ENCODE assay signal across 8 cellular contexts in genomic region chr17:7436556-7437368, GRCh38. TPM values are rescaled to one million over a fixed set of nuclear protein-coding genes. Genes with fewer than 3 reads are reported as not detected.
DNase-seq lines count a peak whose midpoint lies in the region; ATAC-seq and TF ChIP-seq lines count a peak whose summit lies in the region.

No MANE protein-coding gene starts in this region.

- BruUV-seq in HCT116 (replicated peaks; lab: Mats Ljungman, UMichigan), result no TSS peak

- H3K4me2 ChIP-seq in HCT116 (ENCODE audit: low read length), result peak overlapping the region; percentile 99

- RAD21 ChIA-PET in HCT116 (lab: Charles Lee; ENCODE audit: low non-redundant PET in 1 of 2, low total read pairs in 2 of 2, uncharacterized antibody in 2 of 2, unreplicated experiment in 2 of 2), result interaction anchor here in 1 of 2 experiments (1.0 to 2.4 kb wide), 2 partner anchors 81 to 156 kb away, joined by 3 to 6 read pairs; partner anchors contain the start of gene SLC2A4

- POLR2A ChIA-PET in HCT116 (lab: Charles Lee), result interaction anchor here (0.7 to 2.9 kb wide), 11 partner anchors 8 to 250 kb away, joined by 3 to 33 read pairs (median 4); partner anchors contain the start of genes CHRNB1, POLR2A, SLC2A4 and SPEM2

- H3K27me3 ChIP-seq in HCT116 (ENCODE audit: insufficient read depth, low read length), result no peaks in the 10 kb centered on the region
- peaks cover 31% of the 10 kb centered on the region for H3K27me3 ChIP-seq in effector memory CD4-positive, alpha-beta T cell (replicated peaks; ENCODE audit: control insufficient read depth, insufficient read depth, low read length, poor library complexity, severe bottlenecking)

- TF ChIP-seq CTCF in HCT116 (IDR thresholded peaks at IDR 0.05 in 2 of 3, conservative IDR thresholded peaks at IDR 0.05 in 1 of 3; ENCODE audit: borderline replicate concordance in 1 of 3, insufficient read depth in 1 of 3, low read depth in 2 of 3, low read length in 2 of 3), result peak; percentile 63 to 99 (median 82)

- DNase-seq in C1 segment of cervical spinal cord (lab: John Stamatoyannopoulos, UW) (peak in 9 of 14 donors; percentile 15 to 81 (median 43)), HCT116 (ENCODE audit: low read depth, low spot score) (peak; percentile 79), NCI-H82 treated with DMSO at 0.1 percent for 48 hours (lab: John Stamatoyannopoulos, UW; ENCODE audit: unreplicated experiment) (peak; percentile 47), lung microvascular endothelial cell (ENCODE audit: low read depth in 2 of 2) (peak; percentile 86 to 93), NCI-H524 treated with DMSO at 0.1 percent for 48 hours (lab: John Stamatoyannopoulos, UW) (no peak)
- peak; percentile 55 to 72 for DNase-seq in activated CD8-positive, alpha-beta memory T cell treated with anti-CD3 and anti-CD28 coated beads for 1 hour (ENCODE audit: extremely low read depth in 1 of 2, low read depth in 1 of 2)
- peak; percentile 61 to 68 (median 65) for DNase-seq in effector memory CD4-positive, alpha-beta T cell
- DNase-seq in stimulated activated CD4-positive, alpha-beta T cell treated with anti-CD3 and anti-CD28 coated beads, TNF-alpha, amount 100 ng/mL, for 24 hours (ENCODE audit: low read depth in 3 of 3), result peak; percentile 49 to 80 (median 56)

- intact Hi-C loops in HCT116 (cut with micrococcal nuclease), result loop anchor here (1.0 to 10.0 kb wide), 6 partner anchors 42 to 250 kb away; partner anchors contain the start of genes CLDN7, PLSCR3, POLR2A and SENP3

- H3K4me1 ChIP-seq in HCT116 (ENCODE audit: control insufficient read depth in 1 of 2, insufficient read depth in 2 of 2, low read length in 2 of 2), result peaks cover 13 to 32% of the 10 kb centered on the region in 2 experiments
- H3K4me1 ChIP-seq in effector memory CD4-positive, alpha-beta T cell (ENCODE audit: control insufficient read depth, insufficient read depth, low read length, poor library complexity, severe bottlenecking), result peaks cover 52% of the 10 kb centered on the region

- H4K20me1 ChIP-seq in HCT116 (ENCODE audit: insufficient read depth), result no peaks in the 10 kb centered on the region

- no peaks in the 10 kb centered on the region for H3K79me2 ChIP-seq in HCT116 (ENCODE audit: insufficient read depth, low read length)

- peak; percentile 71 for ATAC-seq in HCT116

- H2AFZ ChIP-seq in HCT116 (ENCODE audit: low read depth, low read length, poor library complexity, severe bottlenecking), result no peak overlapping the region

- no peaks in the 10 kb centered on the region; a peak in 1 of 4 replicates for H3K9me3 ChIP-seq in HCT116 (ENCODE audit: control insufficient read depth in 1 of 2, insufficient read depth in 1 of 2, low read depth in 1 of 2, low read length in 2 of 2)
- no peaks in the 10 kb centered on the region for H3K9me3 ChIP-seq in effector memory CD4-positive, alpha-beta T cell (ENCODE audit: control insufficient read depth, low read length)

- no peaks in the 10 kb centered on the region for H3K9me2 ChIP-seq in HCT116 (ENCODE audit: insufficient read depth)

- peak overlapping the region; percentile 77 for H3K9ac ChIP-seq in HCT116 (ENCODE audit: low read length)

- H3K27ac ChIP-seq in HCT116 (ENCODE audit: low read depth, low read length), result peak overlapping the region; percentile 95
- H3K27ac ChIP-seq in effector memory CD4-positive, alpha-beta T cell (ENCODE audit: insufficient read depth, low read length, poor library complexity, severe bottlenecking), result peak overlapping the region; percentile 82

- H3K36me3 ChIP-seq in HCT116 (ENCODE audit: control insufficient read depth in 1 of 2, insufficient read depth in 2 of 2, low read length in 2 of 2), result no peaks in the 10 kb centered on the region
- H3K36me3 ChIP-seq in effector memory CD4-positive, alpha-beta T cell (ENCODE audit: control insufficient read depth, insufficient read depth, low read length), result no peaks in the 10 kb centered on the region

- CTCF ChIA-PET in HCT116 (lab: Charles Lee), result interaction anchor here (0.8 to 3.4 kb wide), 15 partner anchors 8 to 251 kb away, joined by 3 to 28 read pairs (median 4); partner anchors contain the start of genes CHRNB1, PLSCR3, SENP3 and TMEM256

- peak overlapping the region; percentile 69 to 85 for H3K4me3 ChIP-seq in HCT116 (replicated peaks in 1 of 2; ENCODE audit: low read depth in 1 of 2, low read length in 2 of 2)
- H3K4me3 ChIP-seq in effector memory CD4-positive, alpha-beta T cell (ENCODE audit: insufficient read depth, low read depth, low read length, poor library complexity, severe bottlenecking), result peak overlapping the region; percentile 63

- TF ChIP-seq POLR2A in HCT116 (IDR thresholded peaks at IDR 0.05; ENCODE audit: borderline replicate concordance, extremely low read depth, insufficient read depth, insufficient read length), result no peak

- TF ChIP-seq RAD21 in HCT116 (IDR thresholded peaks at IDR 0.05; ENCODE audit: low read depth), result peak; percentile 88

TF ChIP-seq in HCT116, 20 proteins besides CTCF, POLR2A, EP300 and RAD21:
- no peak for TF ChIP-seq JUND (IDR thresholded peaks at IDR 0.05)
- peak; percentile 72 for TF ChIP-seq YY1 (IDR thresholded peaks at IDR 0.05; ENCODE audit: extremely low read depth, insufficient replicate concordance, low read depth, low read length)
- TF ChIP-seq POLR2AphosphoS5 (IDR thresholded peaks at IDR 0.05; ENCODE audit: low read depth, low read length), result peak; percentile 63
- TF ChIP-seq, protein P1, sequence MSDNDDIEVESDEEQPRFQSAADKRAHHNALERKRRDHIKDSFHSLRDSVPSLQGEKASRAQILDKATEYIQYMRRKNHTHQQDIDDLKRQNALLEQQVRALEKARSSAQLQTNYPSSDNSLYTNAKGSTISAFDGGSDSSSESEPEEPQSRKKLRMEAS (IDR thresholded peaks at IDR 0.05), result peak; percentile 94
- TF ChIP-seq ZFX (IDR thresholded peaks at IDR 0.05), result peak; percentile 28; the same call in 1 of the 2 replicates
- peak; percentile 48; the same call in 1 of the 2 replicates for TF ChIP-seq SIN3A (IDR thresholded peaks at IDR 0.05; ENCODE audit: low read depth)
- no peak for TF ChIP-seq CBX3 (IDR thresholded peaks at IDR 0.05; ENCODE audit: low read depth)
- peak; percentile 51 for TF ChIP-seq TCF7L2 (IDR thresholded peaks at IDR 0.05; ENCODE audit: borderline replicate concordance, extremely low read depth, insufficient read depth, insufficient read length)

RNA-seq across cellular contexts. Expression of gene TMEM102, which starts 1.5 kb away (rescaled TPM):
- total RNA-seq in HCT116 (2021; ENCODE audit: unreplicated experiment) (16.4 TPM), lung microvascular endothelial cell (6.1 and 9.3 TPM in 2 replicates)
- polyA plus RNA-seq in HCT116 (2012), result 13.2 TPM in 2 replicates

RNA-seq across cellular contexts. Expression of gene FGF11, which starts 2.5 kb away (rescaled TPM):
- total RNA-seq in HCT116 (2021; ENCODE audit: unreplicated experiment) (6.1 TPM), lung microvascular endothelial cell (0.20 and 0.22 TPM in 2 replicates)
- 4.2 and 4.3 TPM in 2 replicates for polyA plus RNA-seq in HCT116 (2012)

RNA-seq across cellular contexts. Expression of gene CHRNB1, which starts 8.1 kb away (rescaled TPM):
- total RNA-seq in HCT116 (2021; ENCODE audit: unreplicated experiment), result 10.4 TPM
- polyA plus RNA-seq in HCT116 (2012), result 25.6 and 26.3 TPM in 2 replicates
- total RNA-seq in lung microvascular endothelial cell, result 8.1 and 9.2 TPM in 2 replicates

RNA-seq across cellular contexts. Expression of gene SPEM3, which starts 8.1 kb away (rescaled TPM):
- total RNA-seq in HCT116 (2021; ENCODE audit: unreplicated experiment) (not detected), lung microvascular endothelial cell (not detected in 2 replicates)
- polyA plus RNA-seq in HCT116 (2012), result not detected in 2 replicates

RNA-seq across cellular contexts. Expression of gene SPEM2, which starts 11.3 kb away (rescaled TPM):
- total RNA-seq in HCT116 (2021; ENCODE audit: unreplicated experiment) (not detected), lung microvascular endothelial cell (not detected in 2 replicates)
- 0.07 and 0.12 TPM in 2 replicates for polyA plus RNA-seq in HCT116 (2012)
